ENCODE assay signal across 1 cellular context in genomic region chr1:154955718-154956513, GRCh38.
TF ChIP-seq lines count a peak whose summit lies in the region.

Gene PBXIP1 (minus strand): TSS chr1:154956099. CDS start chr1:154953721, 2,378 bp downstream.

TF ChIP-seq in IMR-90, 13 proteins besides CTCF, POLR2A, EP300 and RAD21:
- TF ChIP-seq CEBPB (IDR thresholded peaks at IDR 0.05; ENCODE audit: low read depth, low read length), result no peak
- TF ChIP-seq, protein P1, sequence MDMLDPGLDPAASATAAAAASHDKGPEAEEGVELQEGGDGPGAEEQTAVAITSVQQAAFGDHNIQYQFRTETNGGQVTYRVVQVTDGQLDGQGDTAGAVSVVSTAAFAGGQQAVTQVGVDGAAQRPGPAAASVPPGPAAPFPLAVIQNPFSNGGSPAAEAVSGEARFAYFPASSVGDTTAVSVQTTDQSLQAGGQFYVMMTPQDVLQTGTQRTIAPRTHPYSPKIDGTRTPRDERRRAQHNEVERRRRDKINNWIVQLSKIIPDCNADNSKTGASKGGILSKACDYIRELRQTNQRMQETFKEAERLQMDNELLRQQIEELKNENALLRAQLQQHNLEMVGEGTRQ (IDR thresholded peaks at IDR 0.05; ENCODE audit: low read depth, low read length), result peak; percentile 82
